1 cellular context compared by ENCODE assay signal in genomic region chr9:16879416-16879815, GRCh38.
TF ChIP-seq lines count a peak whose summit lies in the region.

No MANE protein-coding gene starts in this region.

TF ChIP-seq in IMR-90, 13 proteins besides CTCF, POLR2A, EP300 and RAD21:
- peak; percentile 54; the same call in 1 of the 2 replicates for TF ChIP-seq FOS (IDR thresholded peaks at IDR 0.05; ENCODE audit: low read depth, low read length)
- TF ChIP-seq MAFK (IDR thresholded peaks at IDR 0.05; ENCODE audit: low read depth, low read length): no peak
